8 cellular contexts compared by ENCODE assay signal in the genomic region with DNA sequence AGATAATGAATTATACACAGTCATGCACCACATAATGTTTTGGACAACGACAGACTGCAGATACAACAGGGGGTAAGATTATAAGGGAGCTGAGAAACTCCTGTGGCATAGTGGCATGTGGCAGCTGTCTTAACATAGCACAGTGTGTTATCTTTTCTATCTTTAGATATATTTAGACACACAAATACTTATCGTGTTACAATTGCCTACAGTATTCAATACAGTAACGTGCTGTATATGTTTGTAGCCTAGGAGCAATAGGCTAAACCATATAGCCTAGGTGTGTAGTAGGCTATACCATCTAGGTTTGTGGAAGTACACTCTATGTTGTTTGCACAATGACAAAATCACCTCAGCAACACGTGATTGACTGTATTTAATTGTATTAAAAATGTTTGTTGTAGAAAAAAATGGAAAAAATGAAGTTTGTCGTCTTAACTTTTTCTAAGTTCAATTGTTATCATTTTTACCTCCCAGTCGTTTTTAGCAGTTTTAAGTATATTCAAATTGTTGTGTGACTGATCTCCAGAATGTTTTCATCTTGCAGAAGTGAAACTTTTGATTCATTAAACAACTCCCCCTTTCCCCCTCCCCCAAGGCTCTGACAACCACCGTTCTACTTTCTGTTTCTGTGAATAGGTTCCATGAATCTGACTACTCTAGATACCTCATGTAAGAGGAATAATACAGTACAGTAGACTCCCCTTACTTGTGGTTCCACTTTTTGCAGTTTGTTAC.
A peak's percentile ranks its signal among the peaks of the same experiment; 100 is the strongest.
DNase-seq lines count a peak whose midpoint lies in the region; ATAC-seq and TF ChIP-seq lines count a peak whose summit lies in the region.

No MANE protein-coding gene starts in this region.

- H3K27me3 ChIP-seq in gastroesophageal sphincter: no peaks in the 10 kb centered on the region
- H3K27me3 ChIP-seq in heart left ventricle: no peaks in the 10 kb centered on the region

- peaks cover 0 to 3% (median 0%) of the 10 kb centered on the region in 3 donors for H3K9me3 Mint-ChIP-seq in T-cell

- H3K27ac ChIP-seq in gastroesophageal sphincter (no peak overlapping the region), heart left ventricle (peak overlapping the region in 1 of 12 donors; percentile 32)

- DNase-seq in T-cell (peak in 30 of 34 experiments; percentile 9 to 56 (median 31)), left colon (peak; percentile 37 to 38), heart left ventricle (no peak), NCI-H1092 treated with DMSO at 0.1 percent for 48 hours (lab: John Stamatoyannopoulos, UW) (no peak), SW 1271 (lab: John Stamatoyannopoulos, UW) (no peak)

- 57 to 58% methylated on average over 7 of the region's 7 CpGs for WGBS in gastroesophageal sphincter (ENCODE audit: low coverage in 1 of 2), 2 donors
- WGBS in heart left ventricle, 4 donors: 53 to 62% (median 59%) methylated on average over 7 of the region's 7 CpGs

- TF ChIP-seq CTCF in gastroesophageal sphincter (IDR thresholded peaks at IDR 0.05) (no peak), heart left ventricle (IDR thresholded peaks at IDR 0.05) (no peak)

- TF ChIP-seq POLR2A in gastroesophageal sphincter (IDR thresholded peaks at IDR 0.05): no peak
- TF ChIP-seq POLR2A in heart left ventricle (IDR thresholded peaks at IDR 0.05): no peak

- POLR2A ChIA-PET in T-cell (lab: Charles Lee): no interaction called here

- H3K36me3 Mint-ChIP-seq in T-cell: no peaks in the 10 kb centered on the region

- no peaks in the 10 kb centered on the region for H3K27me3 Mint-ChIP-seq in T-cell

- ATAC-seq in GM18873 (IDR thresholded peaks at IDR 0.05; ENCODE audit: low FRiP score, unreplicated experiment) (peak; percentile 84), HG02973 (IDR thresholded peaks at IDR 0.05; ENCODE audit: unreplicated experiment) (peak; percentile 90), T-cell (replicated peaks in 1 of 4) (peak; percentile 51 to 79 (median 70)), left colon (no peak), gastroesophageal sphincter (no peak), heart left ventricle (no peak)

- H3K9me3 ChIP-seq in gastroesophageal sphincter (no peaks in the 10 kb centered on the region), heart left ventricle (no peaks in the 10 kb centered on the region)

- H3K4me1 ChIP-seq in gastroesophageal sphincter (no peaks in the 10 kb centered on the region), heart left ventricle (peaks cover 0 to 5% (median 0%) of the 10 kb centered on the region in 12 donors)

- no peak for TF ChIP-seq EP300 in gastroesophageal sphincter (IDR thresholded peaks at IDR 0.05)

- peak overlapping the region; percentile 46 to 72 (median 53) for H3K4me3 Mint-ChIP-seq in T-cell

- no peaks in the 10 kb centered on the region for H3K36me3 ChIP-seq in gastroesophageal sphincter
- H3K36me3 ChIP-seq in heart left ventricle: no peaks in the 10 kb centered on the region

- H3K27ac Mint-ChIP-seq in T-cell: peak overlapping the region; percentile 84 to 86

- no peak overlapping the region for H3K4me3 ChIP-seq in gastroesophageal sphincter
- H3K4me3 ChIP-seq in heart left ventricle: no peak overlapping the region

- peaks cover 41 to 54% (median 51%) of the 10 kb centered on the region in 3 donors for H3K4me1 Mint-ChIP-seq in T-cell

- CTCF ChIA-PET in T-cell (lab: Charles Lee): no interaction called here

- intact Hi-C loops in left colon (cut with DNase I, micrococcal nuclease) (no loop called here), heart left ventricle (cut with DNase I) (no loop called here)

Comparison
In these comparisons a context has a peak if more than half of its experiments do, and no peak if none do; other contexts are left out.
1. ATAC-seq: peak in GM18873 (single experiment), HG02973 (single experiment) and T-cell (4 of 4); none in left colon (single experiment), gastroesophageal sphincter (single experiment) and heart left ventricle (0 of 4).
2. DNase-seq: peak in T-cell (30 of 34) and left colon (2 of 2); none in heart left ventricle (0 of 5), NCI-H1092 treated with DMSO at 0.1 percent for 48 hours (single experiment) and SW 1271 (0 of 2).